15 cellular contexts compared by ENCODE assay signal in genomic region chr11:41316726-41317125, GRCh38.
DNase-seq lines count a peak whose midpoint lies in the region; ATAC-seq and FAIRE-seq lines count a peak whose summit lies in the region.
"Had no signal": no experiment of that assay in that cellular context is flagged by ENCODE, and none has a peak within 500 bp of the region (broad histone marks: within the 10 kb centered on the region; RNA-seq: fewer than 3 reads in every experiment).

No MANE protein-coding gene starts in this region.

- no peak overlapping the region for H3K4me3 ChIP-seq in MG63
- H3K4me3 ChIP-seq: K562, SJCRH30 had no signal

- H3K27me3 ChIP-seq in MG63: no peaks in the 10 kb centered on the region
- H3K27me3 ChIP-seq: SJCRH30 had no signal

- no peaks in the 10 kb centered on the region for H3K36me3 ChIP-seq in MG63
- H3K36me3 ChIP-seq: SJCRH30 had no signal

- ATAC-seq in GM21423 (IDR thresholded peaks at IDR 0.05; ENCODE audit: unreplicated experiment): no peak
- ATAC-seq: HCT116, K562 had no signal

- DNase-seq in MG63 (peak; percentile 19), cerebellum (ENCODE audit: low spot score) (peak; percentile 1), medulla oblongata (ENCODE audit: extremely low spot score) (peak; percentile 25), urothelium cell line (ENCODE audit: low spot score) (peak; percentile 24), SKM-1 (lab: John Stamatoyannopoulos, UW; ENCODE audit: unreplicated experiment) (no peak), RKO (ENCODE audit: low spot score) (no peak)
- DNase-seq: EL, NCI-H146, NCI-H2081, NCI-H748 treated with DMSO at 0.1 percent for 48 hours, OCI-M1, SJCRH30 had no signal

- no peak for FAIRE-seq in urothelium cell line (lab: Jason Lieb, UNC)
- FAIRE-seq: K562 had no signal

- no peaks in the 10 kb centered on the region for H3K9me3 ChIP-seq in MG63
- H3K9me3 ChIP-seq: SJCRH30 had no signal

Comparison
In these comparisons a context has a peak if more than half of its experiments do, and no peak if none do; other contexts are left out.
1. DNase-seq: peak in MG63 (single experiment), cerebellum (single experiment), medulla oblongata (single experiment) and urothelium cell line (single experiment); none in SKM-1 (single experiment) and RKO (single experiment).